ENCODE assay signal across 26 cellular contexts in the genomic region with DNA sequence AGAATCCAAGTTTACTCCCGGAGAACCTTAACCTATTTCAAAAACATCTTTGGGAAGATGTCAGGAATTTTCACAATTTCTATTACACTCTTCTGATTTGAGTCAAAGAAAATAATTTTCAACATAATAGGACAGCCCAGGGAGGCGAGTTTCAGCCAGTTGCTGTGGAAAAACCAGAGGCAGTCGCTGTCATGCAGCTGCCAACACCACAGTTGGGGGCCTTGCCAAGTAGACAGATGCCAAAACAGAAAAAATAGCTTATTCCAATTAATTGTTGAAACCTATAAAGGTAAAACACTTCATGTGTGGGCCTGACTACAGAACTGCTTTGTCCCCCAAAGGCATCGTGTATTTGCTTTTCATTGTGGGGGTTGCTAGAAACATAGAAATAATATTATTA.
DNase-seq lines count a peak whose midpoint lies in the region; ATAC-seq, FAIRE-seq and TF ChIP-seq lines count a peak whose summit lies in the region.
"Had no signal": no experiment of that assay in that cellular context is flagged by ENCODE, and none has a peak within 500 bp of the region (broad histone marks: within the 10 kb centered on the region; RNA-seq: fewer than 3 reads in every experiment).

No MANE protein-coding gene starts in this region.

- H3K4me2 ChIP-seq in OCI-LY7 (ENCODE audit: low read length) = no peak overlapping the region
- H3K4me2 ChIP-seq: A549 had no signal

- 70 to 83% methylated on average over 4 of the region's 4 CpGs for WGBS in pancreas, 2 donors

- CTCF ChIA-PET in OCI-LY7 (lab: Charles Lee; ENCODE audit: unreplicated experiment) = no interaction called here

- H3K4me3 ChIP-seq in OCI-LY7 (ENCODE audit: low read depth, low read length, poor library complexity, severe bottlenecking) = no peak overlapping the region
- H3K4me3 ChIP-seq in pancreas = no peak overlapping the region
- H3K4me3 ChIP-seq: A549 had no signal

- H3K9me2 ChIP-seq in OCI-LY7 (ENCODE audit: insufficient read depth, low read length) = no peaks in the 10 kb centered on the region

- H3K27ac ChIP-seq in OCI-LY7 (ENCODE audit: low read depth, low read length, poor library complexity, severe bottlenecking) (no peak overlapping the region), pancreas (no peak overlapping the region)
- H3K27ac ChIP-seq: A549, C4-2B, HL-60 had no signal

- peak overlapping the region; percentile 41; the same call in 1 of the 2 replicates for H2AFZ ChIP-seq in OCI-LY7 (ENCODE audit: low read length)

- no peaks in the 10 kb centered on the region for H3K36me3 ChIP-seq in OCI-LY7 (ENCODE audit: insufficient read depth, low read length)
- H3K36me3 ChIP-seq in pancreas = no peaks in the 10 kb centered on the region

- peak; percentile 13 for FAIRE-seq in islet of Langerhans (lab: Jason Lieb, UNC)
- no peak for FAIRE-seq in pancreas (lab: Jason Lieb, UNC)
- FAIRE-seq: A549, GM12892, GM19239, RCC 7860 had no signal

- no peaks in the 10 kb centered on the region for H4K20me1 ChIP-seq in OCI-LY7 (ENCODE audit: insufficient read depth, low read length)

- no peaks in the 10 kb centered on the region for H3K79me2 ChIP-seq in OCI-LY7 (ENCODE audit: insufficient read depth, low read depth, low read length)

- intact Hi-C loops in OCI-LY7 (cut with micrococcal nuclease; ENCODE audit: unreplicated experiment) (no loop called here), pancreas (cut with DNase I) (no loop called here)

- POLR2A ChIA-PET in OCI-LY7 (lab: Charles Lee) = interaction anchor here (1.1 kb wide), 1 partner anchor 20 kb away, joined by 3 read pairs; no protein-coding TSS in a partner anchor

- H3K27me3 ChIP-seq in pancreas = no peaks in the 10 kb centered on the region

- no peaks in the 10 kb centered on the region for H3K4me1 ChIP-seq in OCI-LY7 (ENCODE audit: insufficient read depth, low read length, poor library complexity, severe bottlenecking)
- H3K4me1 ChIP-seq in pancreas = no peaks in the 10 kb centered on the region
- H3K4me1 ChIP-seq: A549 had no signal

- TF ChIP-seq CTCF in OCI-LY7 (conservative IDR thresholded peaks at IDR 0.05; ENCODE audit: low read length) (no peak), pancreas (IDR thresholded peaks at IDR 0.05) (no peak)

- H3K9me3 ChIP-seq in OCI-LY7 (ENCODE audit: low read length) = no peaks in the 10 kb centered on the region
- no peaks in the 10 kb centered on the region for H3K9me3 ChIP-seq in pancreas
- H3K9me3 ChIP-seq: A549 had no signal

- peak; percentile 43 for DNase-seq in COR-L47 (lab: John Stamatoyannopoulos, UW)
- no peak for DNase-seq in OCI-LY7 (ENCODE audit: low spot score)
- DNase-seq in pons (ENCODE audit: low spot score) = peak; percentile 34
- no peak for DNase-seq in pancreas
- no peak for DNase-seq in activated CD8-positive, alpha-beta memory T cell treated with anti-CD3 and anti-CD28 coated beads, Interleukin-2, amount 50 U/mL, for 48 hours
- DNase-seq in glomerular visceral epithelial cell (ENCODE audit: extremely low spot score) = no peak
- DNase-seq: AML-193; CD8-positive, alpha-beta T cell; DMS79 treated with DMSO at 0.1 percent for 48 hours; Karpas-422; NCI-H1092 treated with DMSO at 0.1 percent for 48 hours; NCI-H1436; NCI-H187; NCI-H2081 treated with DMSO at 0.1 percent for 48 hours; NCI-H2171 treated with DMSO at 0.1 percent for 48 hours; NCI-H446; NCI-H524 treated with DMSO at 0.1 percent for 48 hours had no signal

- no peak for ATAC-seq in pancreas
- ATAC-seq: A549; CD8-positive, alpha-beta T cell; HCT116; SK-N-SH treated with all-trans-retinoic acid at 6 μM for 48 hours had no signal

- BruUV-seq in OCI-LY7 (replicated peaks; lab: Mats Ljungman, UMichigan) = no TSS peak

Comparison
In these comparisons a context has a peak if more than half of its experiments do, and no peak if none do; other contexts are left out.
1. DNase-seq: peak in COR-L47 (single experiment) and pons (single experiment); none in OCI-LY7 (single experiment), pancreas (0 of 6), activated CD8-positive, alpha-beta memory T cell treated with anti-CD3 and anti-CD28 coated beads, Interleukin-2, amount 50 U/mL, for 48 hours (single experiment) and glomerular visceral epithelial cell (single experiment).